Comparison of ENCODE assay signal across 19 cellular contexts in genomic region chr2:108586116-108586515, GRCh38. TPM values are rescaled to one million over a fixed set of nuclear protein-coding genes. Genes with fewer than 3 reads are reported as not detected.
DNase-seq lines count a peak whose midpoint lies in the region; ATAC-seq, FAIRE-seq and TF ChIP-seq lines count a peak whose summit lies in the region.
"Had no signal": no experiment of that assay in that cellular context is flagged by ENCODE, and none has a peak within 500 bp of the region (broad histone marks: within the 10 kb centered on the region; RNA-seq: fewer than 3 reads in every experiment).

No MANE protein-coding gene starts in this region.

- ATAC-seq in stimulated activated naive B cell treated with anti-CD40 and anti-IgM and Interleukin-4, amounts not matched to agents 10 μg/mL and 1 μg/mL and 100 μg/mL, for 72 hours (replicated peaks), result no peak
- no peak for ATAC-seq in HG03039 (IDR thresholded peaks at IDR 0.05; ENCODE audit: unreplicated experiment)
- no peak for ATAC-seq in HG02870 (IDR thresholded peaks at IDR 0.05; ENCODE audit: unreplicated experiment)
- no peak for ATAC-seq in GM19452 (IDR thresholded peaks at IDR 0.05; ENCODE audit: unreplicated experiment)

- H2BK20ac ChIP-seq in H9 (ENCODE audit: low read depth, low read length, poor library complexity, severe bottlenecking), result no peak overlapping the region

- H3K36me3 Mint-ChIP-seq in H9 (ENCODE audit: insufficient read depth in 1 of 3, low read depth in 3 of 3) (no peaks in the 10 kb centered on the region; a peak in 1 of 7 replicates), astrocyte (ENCODE audit: low read depth, unreplicated experiment) (peaks cover 3% of the 10 kb centered on the region)
- H3K36me3 Mint-ChIP-seq in stimulated activated naive B cell treated with anti-CD40 and anti-IgM and Interleukin-4, amounts not matched to agents 10 μg/mL and 1 μg/mL and 100 μg/mL, for 72 hours, result peaks cover 3 to 23% of the 10 kb centered on the region in 2 donors
- H3K36me3 Mint-ChIP-seq: immature natural killer cell had no signal

- H4K20me1 ChIP-seq in H9 (ENCODE audit: control insufficient read depth, insufficient read depth, insufficient read length) (no peaks in the 10 kb centered on the region), astrocyte (ENCODE audit: insufficient read depth, low read length) (no peaks in the 10 kb centered on the region), hepatocyte (ENCODE audit: insufficient read depth, poor library complexity, severe bottlenecking) (no peaks in the 10 kb centered on the region)

- no peak overlapping the region for H3K4ac ChIP-seq in H9 (ENCODE audit: low read depth, low read length)

- no peak overlapping the region for H3K23ac ChIP-seq in H9 (ENCODE audit: insufficient read length, low read depth, low read length)

- peaks cover 19 to 30% of the 10 kb centered on the region in 2 experiments for H3K4me1 Mint-ChIP-seq in H9
- H3K4me1 Mint-ChIP-seq in astrocyte (ENCODE audit: low read depth, unreplicated experiment), result peaks cover 74% of the 10 kb centered on the region
- peaks cover 43 to 75% of the 10 kb centered on the region in 2 donors for H3K4me1 Mint-ChIP-seq in stimulated activated naive B cell treated with anti-CD40 and anti-IgM and Interleukin-4, amounts not matched to agents 10 μg/mL and 1 μg/mL and 100 μg/mL, for 72 hours

- no peak overlapping the region for H3T11ph ChIP-seq in H9 (ENCODE audit: low read length)

- no peak overlapping the region for H3K4me3 ChIP-seq in astrocyte (ENCODE audit: insufficient read depth, low read depth, low read length)
- H3K4me3 ChIP-seq in hepatocyte, result no peak overlapping the region
- H3K4me3 ChIP-seq: dorsolateral prefrontal cortex, tibial nerve had no signal

- H2BK12ac ChIP-seq in H9 (ENCODE audit: insufficient read length, low read depth, low read length), result no peak overlapping the region

- H3K79me1 ChIP-seq in H9 (ENCODE audit: insufficient read depth, low read depth, low read length, poor library complexity, severe bottlenecking), result peaks cover 7% of the 10 kb centered on the region

- no peaks in the 10 kb centered on the region for H3K27me3 ChIP-seq in H9 (ENCODE audit: insufficient read depth, low read length)
- no peaks in the 10 kb centered on the region for H3K27me3 ChIP-seq in astrocyte (ENCODE audit: insufficient read depth, low read length)
- H3K27me3 ChIP-seq in hepatocyte, result no peaks in the 10 kb centered on the region
- H3K27me3 ChIP-seq: dorsolateral prefrontal cortex, tibial nerve had no signal

- no peak overlapping the region for H4K91ac ChIP-seq in H9 (ENCODE audit: insufficient read length, low read depth, low read length)

- no peak overlapping the region for H2BK15ac ChIP-seq in H9 (ENCODE audit: low read depth, low read length)

- H2AFZ ChIP-seq in H9 (ENCODE audit: low read length), result no peak overlapping the region
- H2AFZ ChIP-seq in astrocyte (ENCODE audit: low read depth, low read length), result no peak overlapping the region
- H2AFZ ChIP-seq in hepatocyte, result no peak overlapping the region

- no peaks in the 10 kb centered on the region; the same call in 1 of the 2 replicates for H3K79me2 ChIP-seq in H9 (ENCODE audit: insufficient read depth, low read length)
- H3K79me2 ChIP-seq in astrocyte (ENCODE audit: insufficient read depth, low read length), result peaks cover 98% of the 10 kb centered on the region
- H3K79me2 ChIP-seq in hepatocyte, result peaks cover 79% of the 10 kb centered on the region

- H3K27me3 Mint-ChIP-seq in H9 (ENCODE audit: low read depth), result no peaks in the 10 kb centered on the region; the same call in 1 of the 2 replicates
- no peaks in the 10 kb centered on the region for H3K27me3 Mint-ChIP-seq in astrocyte (ENCODE audit: low read depth, unreplicated experiment)
- H3K27me3 Mint-ChIP-seq in stimulated activated naive B cell treated with anti-CD40 and anti-IgM and Interleukin-4, amounts not matched to agents 10 μg/mL and 1 μg/mL and 100 μg/mL, for 72 hours, result no peaks in the 10 kb centered on the region

- no peak overlapping the region for H2BK5ac ChIP-seq in H9 (ENCODE audit: insufficient read length, low read length)

- WGBS in H9 (ENCODE audit: extremely low coverage, insufficient read length, low lambda C conversion rate), result no CpG with 5 or more reads among the region's 7 CpGs
- 91% methylated on average over 7 of the region's 7 CpGs for WGBS in hepatocyte (ENCODE audit: low lambda C conversion rate, missing lambda C conversion rate)

- H2AK5ac ChIP-seq in H9 (ENCODE audit: insufficient read length, low read length), result no peak overlapping the region

- no peak for FAIRE-seq in astrocyte (lab: Jason Lieb, UNC)
- FAIRE-seq: frontal cortex, GM12891 had no signal

- H3K27ac Mint-ChIP-seq in H9, result peak overlapping the region in 2 of 3 experiments; percentile 27 to 50; a peak in 2 of 7 replicates
- peak overlapping the region; percentile 97 for H3K27ac Mint-ChIP-seq in astrocyte (ENCODE audit: unreplicated experiment)
- H3K27ac Mint-ChIP-seq in stimulated activated naive B cell treated with anti-CD40 and anti-IgM and Interleukin-4, amounts not matched to agents 10 μg/mL and 1 μg/mL and 100 μg/mL, for 72 hours, result peak overlapping the region; percentile 63

- H3K27ac ChIP-seq in H9 (ENCODE audit: insufficient read length, low read depth, low read length) (no peak overlapping the region), astrocyte (ENCODE audit: low read depth, low read length) (peak overlapping the region; percentile 80), hepatocyte (peak overlapping the region; percentile 80)

- TF ChIP-seq CTCF in H9 (conservative IDR thresholded peaks at IDR 0.05), result no peak
- no peak for TF ChIP-seq CTCF in astrocyte (IDR thresholded peaks at IDR 0.05; ENCODE audit: insufficient read depth, low read depth, low read length)
- no peak for TF ChIP-seq CTCF in hepatocyte (IDR thresholded peaks at IDR 0.05; ENCODE audit: poor library complexity)

- DNase-seq in H9, result no peak
- DNase-seq in astrocyte (ENCODE audit: low read depth), result peak; percentile 23
- DNase-seq in hepatocyte (ENCODE audit: low spot score), result no peak
- DNase-seq in stimulated activated naive B cell treated with anti-CD40 and anti-IgM and Interleukin-4, amounts not matched to agents 10 μg/mL and 1 μg/mL and 100 μg/mL, for 72 hours, result no peak
- DNase-seq: activated CD4-positive, alpha-beta T cell treated with anti-CD3 and anti-CD28 coated beads, Interleukin-2, amount 50 U/mL, for 1 hour; amniotic stem cell; C1 segment of cervical spinal cord; DMS79 treated with DMSO at 0.1 percent for 48 hours; dorsolateral prefrontal cortex; immature natural killer cell; KBM-7; NCI-H1694; T-helper 9 cell had no signal

- no peak overlapping the region for H3K56ac ChIP-seq in H9 (ENCODE audit: insufficient read length, low read depth, low read length)

- H3K9me2 ChIP-seq in hepatocyte (replicated peaks; ENCODE audit: insufficient read depth), result no peaks in the 10 kb centered on the region

- no peaks in the 10 kb centered on the region for H3K9me3 ChIP-seq in H9 (ENCODE audit: control insufficient read depth, low read depth, low read length)
- H3K9me3 ChIP-seq in astrocyte (ENCODE audit: insufficient read depth, low read depth, low read length), result no peaks in the 10 kb centered on the region
- no peaks in the 10 kb centered on the region for H3K9me3 ChIP-seq in hepatocyte (ENCODE audit: low read depth)
- H3K9me3 ChIP-seq: tibial nerve had no signal

- H2BK120ac ChIP-seq in H9 (ENCODE audit: low read depth, low read length, poor library complexity, severe bottlenecking), result no peak overlapping the region

- no peaks in the 10 kb centered on the region for H3K23me2 ChIP-seq in H9 (ENCODE audit: insufficient read length, low read depth, low read length, poor library complexity, severe bottlenecking)

- H3K4me3 Mint-ChIP-seq in H9, result 0 out of 5 replicates have a peak overlapping the region, but pooled peaks of 1 of the 2 experiments have one; percentile 22
- peak overlapping the region; percentile 6 for H3K4me3 Mint-ChIP-seq in astrocyte (ENCODE audit: unreplicated experiment)
- no peak overlapping the region for H3K4me3 Mint-ChIP-seq in stimulated activated naive B cell treated with anti-CD40 and anti-IgM and Interleukin-4, amounts not matched to agents 10 μg/mL and 1 μg/mL and 100 μg/mL, for 72 hours
- H3K4me3 Mint-ChIP-seq: immature natural killer cell had no signal

- H3K4me1 ChIP-seq in H9 (ENCODE audit: insufficient read depth, low read length) (peaks cover 5% of the 10 kb centered on the region; the same call in 1 of the 2 replicates), astrocyte (ENCODE audit: insufficient read depth, low read length) (peaks cover 63% of the 10 kb centered on the region), hepatocyte (ENCODE audit: insufficient read depth) (peaks cover 33% of the 10 kb centered on the region)

- H4K8ac ChIP-seq in H9 (replicated peaks; ENCODE audit: insufficient read length, low read depth, low read length), result no peak overlapping the region

- no peak overlapping the region for H3K18ac ChIP-seq in H9 (ENCODE audit: insufficient read length, low read depth, low read length)

- no peaks in the 10 kb centered on the region for H3K36me3 ChIP-seq in astrocyte (ENCODE audit: insufficient read depth, low read length)
- H3K36me3 ChIP-seq in hepatocyte (replicated peaks; ENCODE audit: insufficient read depth, low read depth), result no peaks in the 10 kb centered on the region
- H3K36me3 ChIP-seq: tibial nerve had no signal

- H4K5ac ChIP-seq in H9 (ENCODE audit: insufficient read length, low read depth, low read length), result no peak overlapping the region

- H3K9me3 Mint-ChIP-seq in H9 (no peaks in the 10 kb centered on the region), astrocyte (ENCODE audit: unreplicated experiment) (no peaks in the 10 kb centered on the region)
- H3K9me3 Mint-ChIP-seq in stimulated activated naive B cell treated with anti-CD40 and anti-IgM and Interleukin-4, amounts not matched to agents 10 μg/mL and 1 μg/mL and 100 μg/mL, for 72 hours, result no peaks in the 10 kb centered on the region
- H3K9me3 Mint-ChIP-seq: immature natural killer cell had no signal

- H3K14ac ChIP-seq in H9 (ENCODE audit: insufficient read depth, low read length), result no peak overlapping the region

- H3K9ac ChIP-seq in H9 (ENCODE audit: extremely low read depth, insufficient read length, low read length), result no peak overlapping the region
- peak overlapping the region; percentile 67 for H3K9ac ChIP-seq in astrocyte (ENCODE audit: low read length)

- H3K4me2 ChIP-seq in H9 (ENCODE audit: insufficient read depth, insufficient read length, low read length) (no peak overlapping the region), astrocyte (ENCODE audit: low read length) (peak overlapping the region; percentile 40), hepatocyte (no peak overlapping the region)

RNA-seq across cellular contexts. Expression of gene LIMS1, which starts 51.8 kb away (rescaled TPM):
- total RNA-seq in H9 (2021) (33.4 and 37.7 TPM in 2 replicates), astrocyte (202 and 205 TPM in 2 replicates), hepatocyte (64.6 and 102 TPM in 2 replicates)
- polyA plus RNA-seq in hepatocyte, result 37.1 and 40.0 TPM in 2 replicates

Comparison
In these comparisons a context has a peak if more than half of its experiments do, and no peak if none do; other contexts are left out.
1. H3K27ac Mint-ChIP-seq: peak in every context shown above with its lines; median percentile 97 in astrocyte; 63 in stimulated activated naive B cell treated with anti-CD40 and anti-IgM and Interleukin-4, amounts not matched to agents 10 μg/mL and 1 μg/mL and 100 μg/mL, for 72 hours; 38 in H9.